8 cellular contexts compared by ENCODE assay signal in genomic region chr3:18442743-18443669, GRCh38. TPM values are rescaled to one million over a fixed set of nuclear protein-coding genes. Genes with fewer than 3 reads are reported as not detected.
DNase-seq lines count a peak whose midpoint lies in the region; ATAC-seq and TF ChIP-seq lines count a peak whose summit lies in the region.

No MANE protein-coding gene starts in this region.

- peaks cover 66% of the 10 kb centered on the region for H3K36me3 Mint-ChIP-seq in activated naive CD8-positive, alpha-beta T cell treated with anti-CD3 and anti-CD28 coated beads, Interleukin-2, amount 50 U/mL, for 24 hours (ENCODE audit: low read depth)

- H3K27me3 ChIP-seq in cardiac muscle cell (peaks cover 65% of the 10 kb centered on the region), muscle layer of duodenum (ENCODE audit: low read depth, low read length) (no peaks in the 10 kb centered on the region), upper lobe of right lung (peaks cover 35% of the 10 kb centered on the region)

- H3K4me3 Mint-ChIP-seq in activated naive CD8-positive, alpha-beta T cell treated with anti-CD3 and anti-CD28 coated beads, Interleukin-2, amount 50 U/mL, for 24 hours = peak overlapping the region; percentile 96

- DNase-seq in cardiac muscle cell (ENCODE audit: low read depth in 1 of 2, low spot score in 1 of 2) (no peak), left cardiac atrium (no peak), upper lobe of right lung (no peak), NCI-H1417 treated with DMSO at 0.1 percent for 48 hours (lab: John Stamatoyannopoulos, UW) (no peak), amygdala (lab: John Stamatoyannopoulos, UW) (no peak)
- DNase-seq in activated naive CD8-positive, alpha-beta T cell treated with anti-CD3 and anti-CD28 coated beads, Interleukin-2, amount 50 U/mL, for 24 hours = no peak

- H3K27ac Mint-ChIP-seq in activated naive CD8-positive, alpha-beta T cell treated with anti-CD3 and anti-CD28 coated beads, Interleukin-2, amount 50 U/mL, for 24 hours = peak overlapping the region; percentile 97

- H3K4me1 ChIP-seq in cardiac muscle cell (ENCODE audit: low read depth) (peaks cover 11% of the 10 kb centered on the region), muscle layer of duodenum (ENCODE audit: control insufficient read depth in 1 of 2, insufficient read depth in 2 of 2, low read length in 2 of 2) (peaks cover 0 to 24% of the 10 kb centered on the region in 2 donors), upper lobe of right lung (peaks cover 19% of the 10 kb centered on the region)

- H3K36me3 ChIP-seq in cardiac muscle cell (no peaks in the 10 kb centered on the region), muscle layer of duodenum (ENCODE audit: control insufficient read depth in 1 of 2, insufficient read depth in 2 of 2, low read length in 2 of 2) (no peaks in the 10 kb centered on the region), upper lobe of right lung (no peaks in the 10 kb centered on the region)

- H3K27ac ChIP-seq in cardiac muscle cell (no peak overlapping the region), muscle layer of duodenum (ENCODE audit: low read length) (no peak overlapping the region), upper lobe of right lung (no peak overlapping the region)

- H3K4me1 Mint-ChIP-seq in activated naive CD8-positive, alpha-beta T cell treated with anti-CD3 and anti-CD28 coated beads, Interleukin-2, amount 50 U/mL, for 24 hours = peaks cover 44% of the 10 kb centered on the region

- no peaks in the 10 kb centered on the region for H3K27me3 Mint-ChIP-seq in activated naive CD8-positive, alpha-beta T cell treated with anti-CD3 and anti-CD28 coated beads, Interleukin-2, amount 50 U/mL, for 24 hours

- H3K4me3 ChIP-seq in cardiac muscle cell (peak overlapping the region; percentile 87), muscle layer of duodenum (ENCODE audit: low read depth in 1 of 2, low read length in 2 of 2) (peak overlapping the region; percentile 81 to 82), upper lobe of right lung (peak overlapping the region; percentile 57)

- intact Hi-C loops in left cardiac atrium (cut with DNase I) = no loop called here
- intact Hi-C loops in upper lobe of right lung (cut with DNase I) = no loop called here

- H3K9me3 ChIP-seq in cardiac muscle cell (ENCODE audit: low read depth) = no peaks in the 10 kb centered on the region
- no peaks in the 10 kb centered on the region for H3K9me3 ChIP-seq in muscle layer of duodenum (ENCODE audit: control insufficient read depth in 1 of 2, low read length in 2 of 2)
- H3K9me3 ChIP-seq in upper lobe of right lung = no peaks in the 10 kb centered on the region

- no peak for TF ChIP-seq CTCF in cardiac muscle cell (IDR thresholded peaks at IDR 0.05; ENCODE audit: low read depth, low read length)
- no peak for TF ChIP-seq CTCF in upper lobe of right lung (IDR thresholded peaks at IDR 0.05)

- no peak for ATAC-seq in left cardiac atrium
- peak; percentile 17 for ATAC-seq in activated naive CD8-positive, alpha-beta T cell treated with anti-CD3 and anti-CD28 coated beads, Interleukin-2, amount 50 U/mL, for 24 hours
- no peak for ATAC-seq in upper lobe of right lung
- no peak for ATAC-seq in GM18873 (IDR thresholded peaks at IDR 0.05; ENCODE audit: low FRiP score, unreplicated experiment)

- no peaks in the 10 kb centered on the region for H3K9me3 Mint-ChIP-seq in activated naive CD8-positive, alpha-beta T cell treated with anti-CD3 and anti-CD28 coated beads, Interleukin-2, amount 50 U/mL, for 24 hours

RNA-seq across cellular contexts. Expression of gene SATB1, which starts 17.9 kb away (rescaled TPM):
- total RNA-seq in cardiac muscle cell (33.2 and 52.2 TPM in 2 replicates), left cardiac atrium (10 to 100 TPM; 28.5 to 33.5 TPM), upper lobe of right lung (28.4 TPM)
- polyA plus RNA-seq in cardiac muscle cell = 15.9 and 25.6 TPM in 2 replicates
